1 cellular context compared by ENCODE assay signal in the genomic region with DNA sequence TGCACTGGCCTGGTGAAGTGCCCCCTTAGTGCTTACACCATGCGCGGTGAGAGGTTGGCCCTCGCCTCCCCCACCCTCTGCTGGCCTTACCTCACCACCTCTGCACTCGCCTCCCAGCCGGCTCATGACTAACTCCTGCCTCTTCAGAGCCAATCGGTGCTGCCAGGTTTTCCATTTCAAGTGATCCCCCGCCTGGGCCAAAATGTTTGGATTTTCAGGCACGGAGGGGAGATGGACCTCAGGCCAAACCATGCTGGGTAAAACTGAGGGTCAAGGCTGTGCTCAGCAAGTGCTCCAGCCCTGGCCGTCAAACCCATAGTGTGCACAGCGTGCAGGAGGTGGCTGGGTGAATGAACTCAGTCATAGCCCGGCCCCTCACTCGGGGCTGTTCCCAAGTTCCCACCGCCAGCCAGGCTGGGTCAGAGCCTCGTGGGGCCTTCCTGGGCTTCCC.
TF ChIP-seq lines count a peak whose summit lies in the region.

No MANE protein-coding gene starts in this region.

TF ChIP-seq in HEK293, 187 proteins besides CTCF, POLR2A, EP300 and RAD21 (continued from another document):
- TF ChIP-seq GLIS1 (tag by site-specific recombination; IDR thresholded peaks at IDR 0.05) (peak; percentile 64; the same call in 1 of the 2 replicates), GLIS2 (tag by site-specific recombination; IDR thresholded peaks at IDR 0.05) (0 out of 2 replicates have a peak, but pooled peaks have one; percentile 31), ZBTB17 (tag by site-specific recombination; IDR thresholded peaks at IDR 0.05) (0 out of 2 replicates have a peak, but pooled peaks have one; percentile 23), ZIC2 (tag by site-specific recombination; IDR thresholded peaks at IDR 0.05) (peak; percentile 97), TSHZ1 (tag by site-specific recombination; IDR thresholded peaks at IDR 0.05; ENCODE audit: borderline replicate concordance) (no peak)
